ENCODE assay signal across 12 cellular contexts in the genomic region with DNA sequence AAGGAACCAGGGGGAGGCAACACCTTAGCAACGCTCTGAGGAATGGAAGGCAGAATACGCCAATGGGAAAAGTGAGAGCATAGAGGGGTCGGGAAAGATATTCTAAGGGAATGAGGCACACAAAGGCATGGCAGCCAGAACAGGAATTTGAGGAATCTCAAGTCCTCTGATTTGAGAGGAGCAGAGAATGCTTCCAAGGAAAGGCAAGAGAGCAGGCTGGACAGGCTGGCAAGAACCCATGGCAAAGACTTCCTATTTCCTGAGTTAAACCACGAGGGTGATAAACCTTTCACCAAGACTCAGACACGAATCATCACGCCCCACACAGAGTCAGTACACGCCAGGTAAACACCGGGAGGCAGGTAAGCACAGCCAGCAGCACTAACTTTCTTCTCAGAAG.
DNase-seq lines count a peak whose midpoint lies in the region; ATAC-seq and TF ChIP-seq lines count a peak whose summit lies in the region.
"Had no signal": no experiment of that assay in that cellular context is flagged by ENCODE, and none has a peak within 500 bp of the region (broad histone marks: within the 10 kb centered on the region; RNA-seq: fewer than 3 reads in every experiment).

No MANE protein-coding gene starts in this region.

- no peaks in the 10 kb centered on the region for H3K9me3 Mint-ChIP-seq in osteocyte (ENCODE audit: unreplicated experiment)
- H3K9me3 Mint-ChIP-seq in activated CD4-positive, alpha-beta T cell treated with anti-CD3 and anti-CD28 coated beads for 36 hours (ENCODE audit: low read depth), result no peaks in the 10 kb centered on the region
- H3K9me3 Mint-ChIP-seq: T-helper 1 cell treated with Interleukin-12 subunit alpha and Interleukin-12 subunit beta and Interleukin-4 antibody, amounts not matched to agents 30 μg/mL and 1 μg/mL, for 36 hours had no signal

- peaks cover 51% of the 10 kb centered on the region for H3K4me1 Mint-ChIP-seq in osteocyte (ENCODE audit: unreplicated experiment)
- H3K4me1 Mint-ChIP-seq in activated CD4-positive, alpha-beta T cell treated with anti-CD3 and anti-CD28 coated beads for 36 hours, result no peaks in the 10 kb centered on the region

- H3K9me3 ChIP-seq in SK-N-MC (ENCODE audit: low read depth, low read length), result no peaks in the 10 kb centered on the region
- H3K9me3 ChIP-seq: left ventricle myocardium inferior had no signal

- H3K27ac Mint-ChIP-seq in osteocyte (ENCODE audit: unreplicated experiment), result peak overlapping the region; percentile 90
- no peak overlapping the region for H3K27ac Mint-ChIP-seq in activated CD4-positive, alpha-beta T cell treated with anti-CD3 and anti-CD28 coated beads for 36 hours
- H3K27ac Mint-ChIP-seq: T-helper 1 cell treated with Interleukin-12 subunit alpha and Interleukin-12 subunit beta and Interleukin-4 antibody, amounts not matched to agents 30 μg/mL and 1 μg/mL, for 36 hours had no signal

- ATAC-seq in HG03280 (IDR thresholded peaks at IDR 0.05; ENCODE audit: unreplicated experiment), result no peak
- ATAC-seq in activated CD4-positive, alpha-beta T cell treated with anti-CD3 and anti-CD28 coated beads for 36 hours, result no peak

- peak; percentile 37 for DNase-seq in GM04504 (ENCODE audit: low read depth)
- no peak for DNase-seq in SK-N-MC (ENCODE audit: low read depth, low spot score)
- DNase-seq in foreskin fibroblast, result peak; percentile 43 to 58
- DNase-seq in osteocyte (ENCODE audit: extremely low spot score, unreplicated experiment), result no peak
- DNase-seq in cerebellar nuclear complex (lab: John Stamatoyannopoulos, UW), result no peak
- DNase-seq in activated naive CD4-positive, alpha-beta T cell (lab: John Stamatoyannopoulos, UW), result no peak
- no peak for DNase-seq in activated CD4-positive, alpha-beta T cell treated with anti-CD3 and anti-CD28 coated beads for 36 hours
- DNase-seq: left ventricle myocardium inferior, NCI-H1105 treated with DMSO at 0.1 percent for 48 hours, NCI-H774 had no signal

- no peak overlapping the region for H3K9ac ChIP-seq in SK-N-MC (ENCODE audit: insufficient read length)

- H3K36me3 ChIP-seq in SK-N-MC (ENCODE audit: insufficient read depth, low read length), result no peaks in the 10 kb centered on the region
- H3K36me3 ChIP-seq: left ventricle myocardium inferior had no signal

- TF ChIP-seq CTCF in foreskin fibroblast (IDR thresholded peaks at IDR 0.05; ENCODE audit: low read depth, low read length) (no peak), osteocyte (IDR thresholded peaks at IDR 0.05) (no peak)

- CTCF ChIA-PET in activated CD4-positive, alpha-beta T cell treated with anti-CD3 and anti-CD28 coated beads for 36 hours (lab: Charles Lee), result no interaction called here

- POLR2A ChIA-PET in activated CD4-positive, alpha-beta T cell treated with anti-CD3 and anti-CD28 coated beads for 36 hours (lab: Charles Lee), result no interaction called here

- H3K4me3 ChIP-seq in SK-N-MC, result no peak overlapping the region
- no peak overlapping the region for H3K4me3 ChIP-seq in foreskin fibroblast (ENCODE audit: low read depth in 1 of 2, low read length in 2 of 2)
- H3K4me3 ChIP-seq: left ventricle myocardium inferior had no signal

- no peaks in the 10 kb centered on the region for H3K27me3 Mint-ChIP-seq in osteocyte (ENCODE audit: unreplicated experiment)
- H3K27me3 Mint-ChIP-seq in activated CD4-positive, alpha-beta T cell treated with anti-CD3 and anti-CD28 coated beads for 36 hours, result peaks cover 5% of the 10 kb centered on the region

- no peak overlapping the region for H3K4me3 Mint-ChIP-seq in osteocyte (ENCODE audit: unreplicated experiment)
- no peak overlapping the region for H3K4me3 Mint-ChIP-seq in activated CD4-positive, alpha-beta T cell treated with anti-CD3 and anti-CD28 coated beads for 36 hours
- H3K4me3 Mint-ChIP-seq: T-helper 1 cell treated with Interleukin-12 subunit alpha and Interleukin-12 subunit beta and Interleukin-4 antibody, amounts not matched to agents 30 μg/mL and 1 μg/mL, for 36 hours had no signal

- peaks cover 6% of the 10 kb centered on the region for H3K36me3 Mint-ChIP-seq in osteocyte (ENCODE audit: unreplicated experiment)
- no peaks in the 10 kb centered on the region for H3K36me3 Mint-ChIP-seq in activated CD4-positive, alpha-beta T cell treated with anti-CD3 and anti-CD28 coated beads for 36 hours (ENCODE audit: low read depth)

- intact Hi-C loops in activated CD4-positive, alpha-beta T cell treated with anti-CD3 and anti-CD28 coated beads for 36 hours (cut with DNase I, micrococcal nuclease), result no loop called here

- H3K27ac ChIP-seq in SK-N-MC, result peak overlapping the region; percentile 37; the same call in 1 of the 2 replicates
- H3K27ac ChIP-seq: left ventricle myocardium inferior had no signal

Comparison
In these comparisons a context has a peak if more than half of its experiments do, and no peak if none do; other contexts are left out.
1. DNase-seq: peak in GM04504 (single experiment) and foreskin fibroblast (2 of 2); none in SK-N-MC (single experiment), osteocyte (single experiment), cerebellar nuclear complex (0 of 2), activated naive CD4-positive, alpha-beta T cell (0 of 4) and activated CD4-positive, alpha-beta T cell treated with anti-CD3 and anti-CD28 coated beads for 36 hours (single experiment).